ENCODE assay signal across 10 cellular contexts in the genomic region with DNA sequence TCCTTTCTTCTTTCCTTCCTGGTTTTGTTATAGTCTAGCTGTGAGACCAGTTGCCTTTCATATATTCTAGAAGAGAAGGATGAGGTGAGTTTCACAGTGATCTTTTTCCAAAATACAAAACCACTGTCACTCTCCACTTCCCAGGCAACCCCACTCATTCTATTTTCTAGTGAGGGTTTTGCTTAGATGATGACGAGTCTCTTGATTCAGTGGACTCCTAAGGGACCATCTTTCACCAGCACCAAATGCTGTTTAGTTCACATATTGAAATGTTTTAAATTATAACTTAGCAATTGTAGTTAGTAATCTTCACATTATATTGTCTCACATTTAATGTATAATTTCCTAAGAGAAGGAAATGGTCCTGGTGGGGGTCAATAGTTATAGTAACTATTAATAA. TPM values are rescaled to one million over a fixed set of nuclear protein-coding genes. Genes with fewer than 3 reads are reported as not detected.
DNase-seq lines count a peak whose midpoint lies in the region; ATAC-seq and TF ChIP-seq lines count a peak whose summit lies in the region.
"Had no signal": no experiment of that assay in that cellular context is flagged by ENCODE, and none has a peak within 500 bp of the region (broad histone marks: within the 10 kb centered on the region; RNA-seq: fewer than 3 reads in every experiment).

No MANE protein-coding gene starts in this region.

- no peak for TF ChIP-seq POLR2A in upper lobe of left lung (IDR thresholded peaks at IDR 0.05)

- no peak overlapping the region for H3K4me3 ChIP-seq in muscle layer of colon (ENCODE audit: low read depth in 1 of 2, low read length in 2 of 2)
- no peak overlapping the region for H3K4me3 ChIP-seq in upper lobe of left lung
- H3K4me3 ChIP-seq: GM23338 had no signal

- H3K27ac ChIP-seq in muscle layer of colon (ENCODE audit: low read depth, low read length) (peak overlapping the region; percentile 29), upper lobe of left lung (peak overlapping the region; percentile 13 to 65 (median 47))

- H3K9me3 ChIP-seq in muscle layer of colon (ENCODE audit: low read length), result no peaks in the 10 kb centered on the region
- no peaks in the 10 kb centered on the region for H3K9me3 ChIP-seq in upper lobe of left lung

- H3K4me3 Mint-ChIP-seq in activated naive CD4-positive, alpha-beta T cell treated with anti-CD3 and anti-CD28 coated beads, Interleukin-2, amount 50 U/mL, for 24 hours, result peak overlapping the region; percentile 42
- peak overlapping the region; percentile 74 for H3K4me3 Mint-ChIP-seq in activated naive CD8-positive, alpha-beta T cell treated with anti-CD3 and anti-CD28 coated beads, Interleukin-2, amount 50 U/mL, for 24 hours
- H3K4me3 Mint-ChIP-seq: GM23338 had no signal

- no peak overlapping the region for H3K9ac ChIP-seq in muscle layer of colon (ENCODE audit: low read length)

- no peaks in the 10 kb centered on the region for H3K27me3 ChIP-seq in muscle layer of colon (ENCODE audit: control insufficient read depth in 1 of 2, insufficient read depth in 2 of 2, low read length in 2 of 2)
- H3K27me3 ChIP-seq in upper lobe of left lung, result no peaks in the 10 kb centered on the region

- H3K36me3 ChIP-seq in muscle layer of colon (ENCODE audit: insufficient read depth, low read length) (no peaks in the 10 kb centered on the region), upper lobe of left lung (no peaks in the 10 kb centered on the region)

- peak overlapping the region; percentile 89 for H3K27ac Mint-ChIP-seq in activated naive CD4-positive, alpha-beta T cell treated with anti-CD3 and anti-CD28 coated beads, Interleukin-2, amount 50 U/mL, for 24 hours
- peak overlapping the region; percentile 97 for H3K27ac Mint-ChIP-seq in activated naive CD8-positive, alpha-beta T cell treated with anti-CD3 and anti-CD28 coated beads, Interleukin-2, amount 50 U/mL, for 24 hours
- H3K27ac Mint-ChIP-seq: GM23338 had no signal

- peaks cover 70% of the 10 kb centered on the region for H3K4me1 ChIP-seq in muscle layer of colon (ENCODE audit: insufficient read depth, low read length)
- H3K4me1 ChIP-seq in upper lobe of left lung, result peaks cover 41 to 66% (median 55%) of the 10 kb centered on the region in 4 donors

- no peak for TF ChIP-seq EP300 in upper lobe of left lung (IDR thresholded peaks at IDR 0.05)

- no peaks in the 10 kb centered on the region for H3K9me3 Mint-ChIP-seq in activated naive CD4-positive, alpha-beta T cell treated with anti-CD3 and anti-CD28 coated beads, Interleukin-2, amount 50 U/mL, for 24 hours
- no peaks in the 10 kb centered on the region for H3K9me3 Mint-ChIP-seq in activated naive CD8-positive, alpha-beta T cell treated with anti-CD3 and anti-CD28 coated beads, Interleukin-2, amount 50 U/mL, for 24 hours
- H3K9me3 Mint-ChIP-seq: GM23338 had no signal

- no peak for TF ChIP-seq CTCF in upper lobe of left lung (IDR thresholded peaks at IDR 0.05)

- no peaks in the 10 kb centered on the region for H3K36me3 Mint-ChIP-seq in activated naive CD4-positive, alpha-beta T cell treated with anti-CD3 and anti-CD28 coated beads, Interleukin-2, amount 50 U/mL, for 24 hours
- H3K36me3 Mint-ChIP-seq in activated naive CD8-positive, alpha-beta T cell treated with anti-CD3 and anti-CD28 coated beads, Interleukin-2, amount 50 U/mL, for 24 hours (ENCODE audit: low read depth), result peaks cover 23% of the 10 kb centered on the region

- no peak for DNase-seq in activated naive CD4-positive, alpha-beta T cell (lab: John Stamatoyannopoulos, UW)
- DNase-seq in activated naive CD8-positive, alpha-beta T cell treated with anti-CD3 and anti-CD28 coated beads, Interleukin-2, amount 50 U/mL, for 24 hours, result no peak
- no peak for DNase-seq in upper lobe of left lung
- no peak for DNase-seq in NCI-H2171 treated with DMSO at 0.1 percent for 48 hours (lab: John Stamatoyannopoulos, UW)
- no peak for DNase-seq in islet precursor cell
- DNase-seq in stimulated activated CD4-positive, alpha-beta T cell treated with anti-CD3 and anti-CD28 coated beads, Interleukin-2, amount 100 ng/mL, for 48 hours, result no peak
- DNase-seq: NCI-H2171 had no signal

- no peak for ATAC-seq in activated naive CD8-positive, alpha-beta T cell treated with anti-CD3 and anti-CD28 coated beads, Interleukin-2, amount 50 U/mL, for 24 hours
- ATAC-seq in upper lobe of left lung (ENCODE audit: low FRiP score in 2 of 2), result no peak
- ATAC-seq: GM23338 had no signal

- 62 to 67% methylated on average over 1 of the region's 1 CpG for WGBS in upper lobe of left lung, 2 donors

- H3K4me1 Mint-ChIP-seq in activated naive CD4-positive, alpha-beta T cell treated with anti-CD3 and anti-CD28 coated beads, Interleukin-2, amount 50 U/mL, for 24 hours, result peaks cover 90% of the 10 kb centered on the region
- H3K4me1 Mint-ChIP-seq in activated naive CD8-positive, alpha-beta T cell treated with anti-CD3 and anti-CD28 coated beads, Interleukin-2, amount 50 U/mL, for 24 hours, result peaks cover 87% of the 10 kb centered on the region

- no peaks in the 10 kb centered on the region for H3K27me3 Mint-ChIP-seq in activated naive CD4-positive, alpha-beta T cell treated with anti-CD3 and anti-CD28 coated beads, Interleukin-2, amount 50 U/mL, for 24 hours
- no peaks in the 10 kb centered on the region for H3K27me3 Mint-ChIP-seq in activated naive CD8-positive, alpha-beta T cell treated with anti-CD3 and anti-CD28 coated beads, Interleukin-2, amount 50 U/mL, for 24 hours

RNA-seq across cellular contexts. Expression of gene PIK3R1, which starts 25.2 kb away (rescaled TPM):
- total RNA-seq in upper lobe of left lung, result 100 to 1,000 TPM in 1 of 6 donors, 10 to 100 TPM in 5; 52.3 to 112 (median 92.5) TPM
